ENCODE assay signal across 8 cellular contexts in genomic region chr11:121452609-121453150, GRCh38.
A peak's percentile ranks its signal among the peaks of the same experiment; 100 is the strongest.
DNase-seq lines count a peak whose midpoint lies in the region; ATAC-seq, FAIRE-seq and TF ChIP-seq lines count a peak whose summit lies in the region.

SORL1-AS1 (minus strand) TSS chr11:121452967.

- H4K20me1 ChIP-seq in OCI-LY7 (ENCODE audit: insufficient read depth, low read length) = peaks cover 16% of the 10 kb centered on the region

- H3K9me3 ChIP-seq in OCI-LY7 (ENCODE audit: low read length) (no peaks in the 10 kb centered on the region), iPS-15b (ENCODE audit: control insufficient read depth, insufficient read depth, low read length) (no peaks in the 10 kb centered on the region)

- H3K27ac Mint-ChIP-seq in activated naive CD8-positive, alpha-beta T cell treated with anti-CD3 and anti-CD28 coated beads, Interleukin-2, amount 10 ng/mL, durations not matched to agents 7 days and 5 days = peak within 1 kb of the TSS; percentile 94

- H3K4me3 ChIP-seq in OCI-LY7 (ENCODE audit: low read depth, low read length, poor library complexity, severe bottlenecking) (peak within 1 kb of the TSS; percentile 89), iPS-15b (ENCODE audit: low read depth, low read length) (peak within 1 kb of the TSS; percentile 81)

- ATAC-seq in HG02870 (IDR thresholded peaks at IDR 0.05; ENCODE audit: unreplicated experiment) (peak; percentile 30), HG03378 (IDR thresholded peaks at IDR 0.05; ENCODE audit: unreplicated experiment) (no peak)
- peak; percentile 20 for ATAC-seq in activated naive CD8-positive, alpha-beta T cell treated with anti-CD3 and anti-CD28 coated beads, Interleukin-2, amount 10 ng/mL, durations not matched to agents 7 days and 5 days (ENCODE audit: low read depth)

- H3K4me1 ChIP-seq in OCI-LY7 (ENCODE audit: insufficient read depth, low read length, poor library complexity, severe bottlenecking) = peaks cover 73% of the 10 kb centered on the region
- H3K4me1 ChIP-seq in iPS-15b (ENCODE audit: control insufficient read depth, insufficient read depth, low read length) = peaks cover 35% of the 10 kb centered on the region

- H3K79me2 ChIP-seq in OCI-LY7 (ENCODE audit: insufficient read depth, low read depth, low read length) = peaks cover 91% of the 10 kb centered on the region

- DNase-seq in GM18507 (ENCODE audit: extremely low spot score, insufficient read length, low read depth) = no peak
- DNase-seq in OCI-LY7 (ENCODE audit: low spot score) = peak; percentile 59
- DNase-seq in activated naive CD8-positive, alpha-beta T cell treated with anti-CD3 and anti-CD28 coated beads, Interleukin-2, amount 10 ng/mL, durations not matched to agents 7 days and 5 days = no peak
- DNase-seq in stimulated activated CD4-positive, alpha-beta T cell treated with anti-CD3 and anti-CD28 coated beads, Interleukin-2, amount 100 ng/mL, for 24 hours = peak; percentile 46 to 70
- DNase-seq in SIG-M5 (lab: John Stamatoyannopoulos, UW) = no peak

- H3K4me3 Mint-ChIP-seq in activated naive CD8-positive, alpha-beta T cell treated with anti-CD3 and anti-CD28 coated beads, Interleukin-2, amount 10 ng/mL, durations not matched to agents 7 days and 5 days = peak within 1 kb of the TSS; percentile 90

- H3K9me3 Mint-ChIP-seq in activated naive CD8-positive, alpha-beta T cell treated with anti-CD3 and anti-CD28 coated beads, Interleukin-2, amount 10 ng/mL, durations not matched to agents 7 days and 5 days = no peaks in the 10 kb centered on the region

- peak within 1 kb of the TSS; percentile 96 for H3K4me2 ChIP-seq in OCI-LY7 (ENCODE audit: low read length)

- H3K27me3 ChIP-seq in iPS-15b (ENCODE audit: control insufficient read depth, insufficient read depth, low read length) = peaks cover 17% of the 10 kb centered on the region

- no peak; the same call in 1 of the 2 replicates for TF ChIP-seq CTCF in OCI-LY7 (conservative IDR thresholded peaks at IDR 0.05; ENCODE audit: low read length)

- H3K9ac ChIP-seq in iPS-15b (ENCODE audit: low read depth, low read length) = peak within 1 kb of the TSS; percentile 84

- peaks cover 74% of the 10 kb centered on the region for H3K4me1 Mint-ChIP-seq in activated naive CD8-positive, alpha-beta T cell treated with anti-CD3 and anti-CD28 coated beads, Interleukin-2, amount 10 ng/mL, durations not matched to agents 7 days and 5 days

- H3K27ac ChIP-seq in OCI-LY7 (ENCODE audit: low read depth, low read length, poor library complexity, severe bottlenecking) = peak within 1 kb of the TSS; percentile 97

- peaks cover 58% of the 10 kb centered on the region for H3K36me3 ChIP-seq in OCI-LY7 (ENCODE audit: insufficient read depth, low read length)
- no peaks in the 10 kb centered on the region for H3K36me3 ChIP-seq in iPS-15b (ENCODE audit: control insufficient read depth, insufficient read depth, low read length)

- H3K36me3 Mint-ChIP-seq in activated naive CD8-positive, alpha-beta T cell treated with anti-CD3 and anti-CD28 coated beads, Interleukin-2, amount 10 ng/mL, durations not matched to agents 7 days and 5 days = peaks cover 21% of the 10 kb centered on the region

- no peak within 1 kb of the TSS for H2AFZ ChIP-seq in OCI-LY7 (ENCODE audit: low read length)

- BruUV-seq in OCI-LY7 (replicated peaks; lab: Mats Ljungman, UMichigan) = no TSS peak

- CTCF ChIA-PET in OCI-LY7 (lab: Charles Lee; ENCODE audit: unreplicated experiment) = interaction anchor here (0.8 to 1.2 kb wide), 2 partner anchors 25 to 41 kb away, joined by 3 read pairs; no protein-coding TSS in a partner anchor

- H3K9me2 ChIP-seq in OCI-LY7 (ENCODE audit: insufficient read depth, low read length) = no peaks in the 10 kb centered on the region

- FAIRE-seq in GM18507 (lab: Jason Lieb, UNC) = peak; percentile 86

- intact Hi-C loops in OCI-LY7 (cut with micrococcal nuclease; ENCODE audit: unreplicated experiment) = no loop called here

- POLR2A ChIA-PET in OCI-LY7 (lab: Charles Lee) = interaction anchor here (0.6 to 14.5 kb wide), 5 partner anchors 21 to 104 kb away, joined by 3 to 413 read pairs (median 4); no protein-coding TSS in a partner anchor
- POLR2A ChIA-PET in activated naive CD8-positive, alpha-beta T cell treated with anti-CD3 and anti-CD28 coated beads, Interleukin-2, amount 10 ng/mL, durations not matched to agents 7 days and 5 days (lab: Charles Lee) = interaction anchor here (0.6 to 4.9 kb wide), 6 partner anchors 12 to 85 kb away, joined by 3 to 152 read pairs (median 4); no protein-coding TSS in a partner anchor

- no peaks in the 10 kb centered on the region for H3K27me3 Mint-ChIP-seq in activated naive CD8-positive, alpha-beta T cell treated with anti-CD3 and anti-CD28 coated beads, Interleukin-2, amount 10 ng/mL, durations not matched to agents 7 days and 5 days

Comparison
In these comparisons a context has a peak if more than half of its experiments do, and no peak if none do; other contexts are left out.
1. DNase-seq: peak in OCI-LY7 (single experiment) and stimulated activated CD4-positive, alpha-beta T cell treated with anti-CD3 and anti-CD28 coated beads, Interleukin-2, amount 100 ng/mL, for 24 hours (2 of 2); none in GM18507 (single experiment), activated naive CD8-positive, alpha-beta T cell treated with anti-CD3 and anti-CD28 coated beads, Interleukin-2, amount 10 ng/mL, durations not matched to agents 7 days and 5 days (single experiment) and SIG-M5 (single experiment).